Comparison of ENCODE assay signal across 8 cellular contexts in genomic region chr1:99685516-99686180, GRCh38. TPM values are rescaled to one million over a fixed set of nuclear protein-coding genes. Genes with fewer than 3 reads are reported as not detected.
DNase-seq lines count a peak whose midpoint lies in the region; ATAC-seq and TF ChIP-seq lines count a peak whose summit lies in the region.

No MANE protein-coding gene starts in this region.

- H3K27ac ChIP-seq in epithelial cell of prostate = no peak overlapping the region
- H3K27ac ChIP-seq in substantia nigra (ENCODE audit: low read depth, low read length, poor library complexity, severe bottlenecking) = no peak overlapping the region

- no peaks in the 10 kb centered on the region for H3K27me3 ChIP-seq in BJ (ENCODE audit: control insufficient read depth, insufficient read depth, low read length)

- CTCF ChIA-PET in BJ (lab: Yijun Ruan, JAX) = interaction anchor here (0.6 to 2.3 kb wide), 16 partner anchors 9 to 774 kb away, joined by 3 to 14 read pairs (median 4); partner anchors contain the start of gene PALMD

- no peaks in the 10 kb centered on the region for H3K36me3 ChIP-seq in BJ (ENCODE audit: control insufficient read depth, insufficient read depth, low read length)

- peak; percentile 68 for DNase-seq in BJ (ENCODE audit: low read depth)
- peak; percentile 78 for DNase-seq in NCI-H2171 (lab: John Stamatoyannopoulos, UW)
- peak; percentile 9 for DNase-seq in activated CD4-positive, alpha-beta T cell treated with anti-CD3 and anti-CD28 coated beads for 1 hour
- DNase-seq in epithelial cell of prostate (ENCODE audit: low read depth, low spot score) = peak; percentile 18
- DNase-seq in mucosa of gallbladder (ENCODE audit: low spot score) = peak; percentile 57
- DNase-seq in substantia nigra (lab: John Stamatoyannopoulos, UW) = peak in 40 of 49 donors; percentile 3 to 61 (median 27)

- H3K4me3 ChIP-seq in BJ (ENCODE audit: low read depth, low read length) = no peak overlapping the region

- peak; percentile 58 for TF ChIP-seq CTCF in BJ (IDR thresholded peaks at IDR 0.05; ENCODE audit: insufficient read depth, low read depth, low read length)

- POLR2A ChIA-PET in BJ (lab: Charles Lee) = interaction anchor here (0.6 kb wide), 1 partner anchor 1111 kb away, joined by 3 read pairs; no protein-coding TSS in a partner anchor

- peak; percentile 92 for ATAC-seq in GM18907 (IDR thresholded peaks at IDR 0.05; ENCODE audit: unreplicated experiment)
- peak; percentile 88 for ATAC-seq in HG03066 (IDR thresholded peaks at IDR 0.05; ENCODE audit: low read depth, unreplicated experiment)

RNA-seq across cellular contexts. Expression of gene PALMD, which starts 39.7 kb away (rescaled TPM):
- 0.06 and 0.10 TPM in 2 replicates for polyA plus RNA-seq in BJ (2011; rRNA removed)
- 0.05 TPM in 1 of 2 replicates, not detected in the other for polyA minus RNA-seq in BJ (2011; rRNA and poly(A)+ RNA removed)
- total RNA-seq in mucosa of gallbladder = 5.9 TPM

Comparison
In these comparisons a context has a peak if more than half of its experiments do, and no peak if none do; other contexts are left out.
1. DNase-seq: peak in every context shown above with its lines; median percentile 78 in NCI-H2171; 68 in BJ; 57 in mucosa of gallbladder; 27 in substantia nigra; 18 in epithelial cell of prostate; 9 in activated CD4-positive, alpha-beta T cell treated with anti-CD3 and anti-CD28 coated beads for 1 hour.